23 cellular contexts compared by ENCODE assay signal in genomic region chrX:20364238-20364637, GRCh38.
A peak's percentile ranks its signal among the peaks of the same experiment; 100 is the strongest.
DNase-seq lines count a peak whose midpoint lies in the region; ATAC-seq, FAIRE-seq and TF ChIP-seq lines count a peak whose summit lies in the region.
"Had no signal": no experiment of that assay in that cellular context is flagged by ENCODE, and none has a peak within 500 bp of the region (broad histone marks: within the 10 kb centered on the region; RNA-seq: fewer than 3 reads in every experiment).

No MANE protein-coding gene starts in this region.

- CTCF ChIA-PET in A549 (lab: Yijun Ruan, JAX) (no interaction called here), HEK293 (lab: Yijun Ruan, JAX) (interaction anchor here (0.7 kb wide), 1 partner anchor 123 kb away, joined by 4 read pairs; no protein-coding TSS in a partner anchor)

- POLR2A ChIA-PET in A549 (lab: Yijun Ruan, JAX) (no interaction called here), HEK293 (lab: Yijun Ruan, JAX) (no interaction called here)

- H3K27ac ChIP-seq in A549: peak overlapping the region; percentile 85 to 97; a peak in 5 of 6 replicates
- H3K27ac ChIP-seq in HEK293 (ENCODE audit: extremely low read depth, low read depth, low read length): no peak overlapping the region
- no peak overlapping the region for H3K27ac ChIP-seq in kidney (ENCODE audit: low read depth in 2 of 2, low read length in 2 of 2)
- H3K27ac ChIP-seq in psoas muscle: no peak overlapping the region
- H3K27ac ChIP-seq: C4-2B had no signal

- H3K36me3 ChIP-seq in HEK293 (ENCODE audit: control insufficient read depth in 2 of 2, insufficient read depth in 1 of 2, low read length in 2 of 2) (no peaks in the 10 kb centered on the region), kidney (ENCODE audit: control insufficient read depth in 1 of 2, insufficient read depth in 2 of 2, low read length in 2 of 2) (no peaks in the 10 kb centered on the region), psoas muscle (ENCODE audit: insufficient read depth in 1 of 2, low read depth in 1 of 2) (no peaks in the 10 kb centered on the region)
- H3K36me3 ChIP-seq: BLaER1 treated with 17β-estradiol and CSF1 and Interleukin-3, amounts not matched to agents 10 nM and 100 nM had no signal

- peaks cover 0 to 5% (median 0%) of the 10 kb centered on the region in 3 donors for H3K27me3 ChIP-seq in psoas muscle (ENCODE audit: insufficient read depth in 3 of 3, low read length in 2 of 3)

- H3K9me3 ChIP-seq in A549 (no peaks in the 10 kb centered on the region), HEK293 (ENCODE audit: control insufficient read depth, insufficient read depth, low read depth, low read length) (no peaks in the 10 kb centered on the region), kidney (ENCODE audit: control insufficient read depth in 1 of 2, low read length in 2 of 2) (no peaks in the 10 kb centered on the region), psoas muscle (no peaks in the 10 kb centered on the region)
- H3K9me3 ChIP-seq: Caco-2 had no signal

- FAIRE-seq in A549 (lab: Jason Lieb, UNC): no peak
- peak; percentile 14 for FAIRE-seq in colon (lab: Jason Lieb, UNC)
- peak; percentile 93 for FAIRE-seq in kidney (lab: Jason Lieb, UNC)
- FAIRE-seq: A204.1, D721Med, GM12878, GM12892, GM18507 had no signal

- WGBS in A549 (ENCODE audit: missing lambda C conversion rate): 81% methylated on average over 4 of the region's 4 CpGs
- WGBS in psoas muscle, 3 donors: 77 to 98% (median 89%) methylated on average over 4 of the region's 4 CpGs

- TF ChIP-seq CTCF in A549 (IDR thresholded peaks at IDR 0.05): no peak
- no peak for TF ChIP-seq CTCF in HEK293 (tag by site-specific recombination; IDR thresholded peaks at IDR 0.05)
- no peak for TF ChIP-seq CTCF in kidney (IDR thresholded peaks at IDR 0.05; ENCODE audit: borderline replicate concordance, extremely low read depth, insufficient read depth)
- no peak for TF ChIP-seq CTCF in psoas muscle (IDR thresholded peaks at IDR 0.05)

- no peak overlapping the region for H3K4me3 ChIP-seq in A549
- H3K4me3 ChIP-seq in HEK293 (ENCODE audit: low read depth, low read length): no peak overlapping the region
- no peak overlapping the region for H3K4me3 ChIP-seq in kidney (ENCODE audit: low read length in 2 of 2)
- H3K4me3 ChIP-seq in psoas muscle: no peak overlapping the region
- H3K4me3 ChIP-seq: BLaER1 treated with 17β-estradiol and CSF1 and Interleukin-3, amounts not matched to agents 10 nM and 100 nM; GM12878 had no signal

- no peak for TF ChIP-seq EP300 in A549 (IDR thresholded peaks at IDR 0.05)

- intact Hi-C loops in kidney (cut with DNase I) (no loop called here), psoas muscle (cut with DNase I) (loop anchor here in 1 of 2 donors (5.0 kb wide), 2 partner anchors 37 to 97 kb away; partner anchors contain the start of gene RPS6KA3)

- no peak for TF ChIP-seq RAD21 in A549 (conservative IDR thresholded peaks at IDR 0.05 in 1 of 2, IDR thresholded peaks at IDR 0.05 in 1 of 2)

- TF ChIP-seq POLR2A in A549 (IDR thresholded peaks at IDR 0.05; ENCODE audit: low read length): no peak

- DNase-seq in A549 (ENCODE audit: low read depth in 1 of 2, low spot score in 1 of 2) (no peak), kidney (no peak), psoas muscle (no peak), NCI-H1105 (lab: John Stamatoyannopoulos, UW) (no peak)
- no peak for DNase-seq in activated effector memory CD4-positive, alpha-beta T cell treated with Interleukin-2 at 50 U/mL for 16 hours
- DNase-seq: 8988T; AML-193; Caco-2; Calu3; CD4-positive, alpha-beta T cell; CD8-positive, alpha-beta T cell; DND-41; EL; GDM1 had no signal

- no peak for ATAC-seq in A549
- no peak for ATAC-seq in psoas muscle
- ATAC-seq: CD8-positive, alpha-beta T cell; GM12878 had no signal

- no peak overlapping the region for H3K9ac ChIP-seq in kidney (ENCODE audit: low read length in 2 of 2)
- H3K9ac ChIP-seq: BLaER1 treated with 17β-estradiol and CSF1 and Interleukin-3, amounts not matched to agents 10 nM and 100 nM had no signal

- H3K4me1 ChIP-seq in A549 (peaks cover 24% of the 10 kb centered on the region), HEK293 (ENCODE audit: control insufficient read depth, insufficient read depth, low read length) (peaks cover 20% of the 10 kb centered on the region), kidney (ENCODE audit: control insufficient read depth in 1 of 2, insufficient read depth in 1 of 2, low read depth in 1 of 2, low read length in 2 of 2) (peaks cover 0 to 5% of the 10 kb centered on the region in 2 donors), psoas muscle (peaks cover 23% of the 10 kb centered on the region)

- H3K4me2 ChIP-seq in A549: peak overlapping the region; percentile 81

TF ChIP-seq in A549, 52 proteins besides CTCF, POLR2A, EP300 and RAD21:
- TF ChIP-seq BHLHE40 (IDR thresholded peaks at IDR 0.05; ENCODE audit: low read depth, low read length): no peak
- peak; percentile 44 for TF ChIP-seq ZC3H11A (IDR thresholded peaks at IDR 0.05)

TF ChIP-seq in HEK293, 187 proteins besides CTCF, POLR2A, EP300 and RAD21 (continues in another document):
- TF ChIP-seq SCRT2 (tag by site-specific recombination; IDR thresholded peaks at IDR 0.05): no peak
- peak; percentile 34 for TF ChIP-seq ZNF623 (tag by site-specific recombination; IDR thresholded peaks at IDR 0.05)
- 0 out of 2 replicates have a peak, but pooled peaks have one; percentile 27 for TF ChIP-seq ZNF140 (tag by site-specific recombination; IDR thresholded peaks at IDR 0.05)
- TF ChIP-seq, protein P1, sequence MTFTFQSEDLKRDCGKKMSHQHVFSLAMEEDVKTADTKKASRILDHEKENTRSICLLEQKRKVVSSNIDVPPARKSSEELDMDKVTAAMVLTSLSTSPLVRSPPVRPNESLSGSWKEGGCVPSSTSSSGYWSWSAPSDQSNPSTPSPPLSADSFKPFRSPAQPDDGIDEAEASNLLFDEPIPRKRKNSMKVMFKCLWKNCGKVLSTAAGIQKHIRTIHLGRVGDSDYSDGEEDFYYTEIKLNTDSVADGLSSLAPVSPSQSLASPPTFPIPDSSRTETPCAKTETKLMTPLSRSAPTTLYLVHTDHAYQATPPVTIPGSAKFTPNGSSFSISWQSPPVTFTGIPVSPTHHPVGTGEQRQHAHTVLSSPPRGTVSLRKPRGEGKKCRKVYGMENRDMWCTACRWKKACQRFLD (tag by site-specific recombination; IDR thresholded peaks at IDR 0.05): no peak
- TF ChIP-seq ZNF16 (tag by site-specific recombination; IDR thresholded peaks at IDR 0.05; ENCODE audit: low read depth): no peak
- TF ChIP-seq ZNF121 (tag by site-specific recombination; IDR thresholded peaks at IDR 0.05): peak; percentile 17; the same call in 1 of the 2 replicates
- TF ChIP-seq ZNF433 (tag by site-specific recombination; IDR thresholded peaks at IDR 0.05; ENCODE audit: low read depth): 0 out of 2 replicates have a peak, but pooled peaks have one; percentile 23
- TF ChIP-seq ZNF518A (tag by site-specific recombination; conservative IDR thresholded peaks at IDR 0.05; ENCODE audit: low read depth): peak; percentile 59
- TF ChIP-seq ZNF791 (tag by site-specific recombination; IDR thresholded peaks at IDR 0.05): no peak
- TF ChIP-seq ZSCAN30 (tag by site-specific recombination; IDR thresholded peaks at IDR 0.05): no peak
- TF ChIP-seq ZXDB (tag by site-specific recombination; IDR thresholded peaks at IDR 0.05): 0 out of 2 replicates have a peak, but pooled peaks have one; percentile 20
- TF ChIP-seq ZBTB8A (tag by site-specific recombination; IDR thresholded peaks at IDR 0.05): no peak

Comparison
In these comparisons a context has a peak if more than half of its experiments do, and no peak if none do; other contexts are left out.
1. H3K27ac ChIP-seq: peak in A549 (2 of 2); none in HEK293 (single experiment), kidney (0 of 2) and psoas muscle (single experiment).